In genomic region chr17:83086197-83086880, GRCh38 we compare ENCODE assay signal across 17 cellular contexts. TPM values are rescaled to one million over a fixed set of nuclear protein-coding genes. Genes with fewer than 3 reads are reported as not detected.
A peak's percentile ranks its signal among the peaks of the same experiment; 100 is the strongest.
DNase-seq lines count a peak whose midpoint lies in the region; FAIRE-seq and TF ChIP-seq lines count a peak whose summit lies in the region.
"Had no signal": no experiment of that assay in that cellular context is flagged by ENCODE, and none has a peak within 500 bp of the region (broad histone marks: within the 10 kb centered on the region; RNA-seq: fewer than 3 reads in every experiment).

No MANE protein-coding gene starts in this region.

- H3K4me1 Mint-ChIP-seq in CD14-positive monocyte (peaks cover 80% of the 10 kb centered on the region), endodermal cell (peaks cover 2% of the 10 kb centered on the region)

- H4K12ac ChIP-seq in trophoblast cell (ENCODE audit: low read depth, low read length) = no peak overlapping the region

- H2BK12ac ChIP-seq in trophoblast cell (ENCODE audit: low read length) = no peak overlapping the region

- H3K36me3 ChIP-seq in SJCRH30 = peaks cover 42% of the 10 kb centered on the region
- no peaks in the 10 kb centered on the region for H3K36me3 ChIP-seq in endodermal cell (ENCODE audit: control insufficient read depth, insufficient read depth, low read length)
- peaks cover 40 to 42% of the 10 kb centered on the region in 2 experiments for H3K36me3 ChIP-seq in trophoblast cell (ENCODE audit: control insufficient read depth in 1 of 2, insufficient read depth in 2 of 2, low read length in 2 of 2)
- H3K36me3 ChIP-seq in small intestine (ENCODE audit: control insufficient read depth in 2 of 2, insufficient read depth in 2 of 2, low read length in 2 of 2) = peaks cover 0 to 11% of the 10 kb centered on the region in 2 donors

- H3K27me3 ChIP-seq in SJCRH30 (no peaks in the 10 kb centered on the region), endodermal cell (ENCODE audit: control insufficient read depth, insufficient read depth, low read length, poor library complexity, severe bottlenecking) (peaks cover 23% of the 10 kb centered on the region), trophoblast cell (ENCODE audit: insufficient read depth, low read length) (no peaks in the 10 kb centered on the region), small intestine (ENCODE audit: control insufficient read depth in 2 of 2, insufficient read depth in 2 of 2, low read length in 2 of 2) (no peaks in the 10 kb centered on the region)

- peaks cover 0 to 9% (median 0%) of the 10 kb centered on the region in 3 donors for H3K27me3 Mint-ChIP-seq in CD14-positive monocyte (ENCODE audit: low read depth in 3 of 3)
- H3K27me3 Mint-ChIP-seq in endodermal cell (ENCODE audit: insufficient read depth) = peaks cover 19% of the 10 kb centered on the region
- H3K27me3 Mint-ChIP-seq: activated CD4-positive, alpha-beta T cell treated with anti-CD3 and anti-CD28 coated beads, Interleukin-2, amount 10 ng/mL, durations not matched to agents 24 days and 14 days had no signal

- H3K4me1 ChIP-seq in SJCRH30 (peaks cover 74% of the 10 kb centered on the region), endodermal cell (ENCODE audit: control insufficient read depth, insufficient read depth, low read length) (no peaks in the 10 kb centered on the region), trophoblast cell (ENCODE audit: control insufficient read depth in 1 of 2, insufficient read depth in 2 of 2, low read length in 2 of 2) (peaks cover 76 to 88% of the 10 kb centered on the region in 2 experiments), small intestine (ENCODE audit: control insufficient read depth in 2 of 2, insufficient read depth in 1 of 2, low read depth in 1 of 2, low read length in 1 of 2) (peaks cover 18 to 26% of the 10 kb centered on the region in 2 donors)

- H3K27ac ChIP-seq in SJCRH30 (peak overlapping the region; percentile 95), endodermal cell (ENCODE audit: low read depth, low read length) (no peak overlapping the region), trophoblast cell (ENCODE audit: low read depth, low read length) (peak overlapping the region; percentile 59), small intestine (ENCODE audit: low read depth in 1 of 2, low read length in 1 of 2) (no peak overlapping the region)

- H4K91ac ChIP-seq in trophoblast cell (ENCODE audit: low read depth, low read length) = peak overlapping the region; percentile 23

- TF ChIP-seq CTCF in CD14-positive monocyte (IDR thresholded peaks at IDR 0.05) (no peak), endodermal cell (conservative IDR thresholded peaks at IDR 0.05) (no peak)

- H3K9me3 ChIP-seq in SJCRH30 (replicated peaks) (no peaks in the 10 kb centered on the region), endodermal cell (ENCODE audit: control insufficient read depth, low read length) (no peaks in the 10 kb centered on the region), trophoblast cell (ENCODE audit: insufficient read depth, low read depth, low read length) (no peaks in the 10 kb centered on the region), small intestine (ENCODE audit: control insufficient read depth, low read depth) (no peaks in the 10 kb centered on the region)

- H3K23ac ChIP-seq in trophoblast cell (ENCODE audit: low read length) = no peak overlapping the region

- H3K36me3 Mint-ChIP-seq in CD14-positive monocyte = peaks cover 70 to 84% of the 10 kb centered on the region in 2 donors
- no peaks in the 10 kb centered on the region for H3K36me3 Mint-ChIP-seq in endodermal cell (ENCODE audit: low read depth)

- H3K9me3 Mint-ChIP-seq in CD14-positive monocyte (peaks cover 0 to 2% (median 0%) of the 10 kb centered on the region in 7 donors), endodermal cell (no peaks in the 10 kb centered on the region)
- H3K9me3 Mint-ChIP-seq: activated CD4-positive, alpha-beta T cell treated with anti-CD3 and anti-CD28 coated beads, Interleukin-2, amount 10 ng/mL, durations not matched to agents 24 days and 14 days; activated T-cell treated with anti-CD3 and anti-CD28 coated beads, Interleukin-2, amount 50 U/mL, for 4 hours; stimulated activated naive CD8-positive, alpha-beta T cell treated with anti-CD3 and anti-CD28 coated beads, Interleukin-15, amount 100 ng/mL, for 72 hours had no signal

- peak overlapping the region; percentile 18 for H3K18ac ChIP-seq in trophoblast cell (ENCODE audit: low read length)

- peak overlapping the region; percentile 35 for H2BK120ac ChIP-seq in trophoblast cell (ENCODE audit: insufficient read depth, low read length, poor library complexity)

- WGBS in endodermal cell (ENCODE audit: insufficient coverage in 1 of 2, insufficient read length in 1 of 2), 2 experiments = 93 to 100% methylated on average over 9 to 18 of the region's 18 CpGs
- WGBS in trophoblast cell (ENCODE audit: extremely low coverage, insufficient coverage, insufficient read length) = no CpG with 5 or more reads among the region's 18 CpGs
- WGBS in small intestine, 3 donors = 76 to 81% (median 81%) methylated on average over 18 of the region's 18 CpGs

- H2AK5ac ChIP-seq in trophoblast cell (ENCODE audit: low read length) = no peak overlapping the region

- H3K4me3 Mint-ChIP-seq in CD14-positive monocyte (no peak overlapping the region), endodermal cell (no peak overlapping the region)
- H3K4me3 Mint-ChIP-seq: activated CD4-positive, alpha-beta T cell treated with anti-CD3 and anti-CD28 coated beads, Interleukin-2, amount 10 ng/mL, durations not matched to agents 24 days and 14 days; activated T-cell treated with anti-CD3 and anti-CD28 coated beads, Interleukin-2, amount 50 U/mL, for 4 hours; stimulated activated naive CD8-positive, alpha-beta T cell treated with anti-CD3 and anti-CD28 coated beads, Interleukin-15, amount 100 ng/mL, for 72 hours had no signal

- intact Hi-C loops in CD14-positive monocyte (cut with micrococcal nuclease) = no loop called here

- H3K79me1 ChIP-seq in trophoblast cell (ENCODE audit: low read length) = peaks cover 38% of the 10 kb centered on the region

- H3K4me3 ChIP-seq in SJCRH30 = no peak overlapping the region; the same call in 1 of the 2 replicates
- no peak overlapping the region for H3K4me3 ChIP-seq in endodermal cell (ENCODE audit: low read length)
- H3K4me3 ChIP-seq in trophoblast cell (ENCODE audit: low read depth, low read length) = no peak overlapping the region
- H3K4me3 ChIP-seq in small intestine (ENCODE audit: low read depth in 1 of 2, low read length in 2 of 2) = no peak overlapping the region

- H3K4me2 ChIP-seq in trophoblast cell (ENCODE audit: low read length) = no peak overlapping the region

- FAIRE-seq in small intestine (lab: Jason Lieb, UNC) = no peak

- H3K79me2 ChIP-seq in trophoblast cell (ENCODE audit: control insufficient read depth, insufficient read depth, low read length, poor library complexity) = peaks cover 51% of the 10 kb centered on the region

- peak overlapping the region; percentile 21 for H4K8ac ChIP-seq in trophoblast cell (ENCODE audit: low read depth, low read length)

- H3K14ac ChIP-seq in trophoblast cell (ENCODE audit: low read length) = peak overlapping the region; percentile 48

- no peak overlapping the region for H2AFZ ChIP-seq in trophoblast cell (ENCODE audit: insufficient read depth, low read length, poor library complexity)

- H2BK5ac ChIP-seq in trophoblast cell (ENCODE audit: low read depth, low read length, poor library complexity) = peak overlapping the region; percentile 35

- H3K9ac ChIP-seq in endodermal cell (ENCODE audit: extremely low read depth, low read length, poor library complexity, severe bottlenecking) = no peak overlapping the region
- H3K9ac ChIP-seq in trophoblast cell (ENCODE audit: low read length) = no peak overlapping the region

- DNase-seq in CD14-positive monocyte (ENCODE audit: low spot score) (no peak), SJCRH30 (peak; percentile 91), endodermal cell (no peak), trophoblast cell (peak; percentile 30 to 54), SIG-M5 treated with dmso at 0.1 percent for 504 hours (lab: John Stamatoyannopoulos, UW; ENCODE audit: unreplicated experiment) (no peak), SKM-1 treated with dmso at 0.1 percent for 144 hours (lab: John Stamatoyannopoulos, UW; ENCODE audit: unreplicated experiment) (no peak), small intestine (no peak), DMS53 treated with DMSO at 0.1 percent for 48 hours (lab: John Stamatoyannopoulos, UW; ENCODE audit: unreplicated experiment) (no peak)
- DNase-seq: activated CD4-positive, alpha-beta T cell treated with anti-CD3 and anti-CD28 coated beads, Interleukin-2, amount 10 ng/mL, durations not matched to agents 24 days and 14 days; activated T-cell treated with anti-CD3 and anti-CD28 coated beads, Interleukin-2, amount 50 U/mL, for 4 hours; anterior cingulate cortex; DMS79 treated with DMSO at 0.1 percent for 48 hours; hypothalamus; left cardiac atrium; NCI-H1436 treated with DMSO at 0.1 percent for 48 hours; NCI-H226; stimulated activated naive CD8-positive, alpha-beta T cell treated with anti-CD3 and anti-CD28 coated beads, Interleukin-15, amount 100 ng/mL, for 72 hours had no signal

- peak overlapping the region; percentile 81 for H3K4ac ChIP-seq in trophoblast cell (ENCODE audit: low read depth, low read length)

- H3K27ac Mint-ChIP-seq in CD14-positive monocyte (peak overlapping the region in 4 of 7 donors; percentile 20 to 50 (median 28)), endodermal cell (peak overlapping the region; percentile 83)
- H3K27ac Mint-ChIP-seq: activated CD4-positive, alpha-beta T cell treated with anti-CD3 and anti-CD28 coated beads, Interleukin-2, amount 10 ng/mL, durations not matched to agents 24 days and 14 days; stimulated activated naive CD8-positive, alpha-beta T cell treated with anti-CD3 and anti-CD28 coated beads, Interleukin-15, amount 100 ng/mL, for 72 hours had no signal

RNA-seq across cellular contexts. Expression of gene METRNL, which starts 6.9 kb away (rescaled TPM):
- polyA plus RNA-seq in CD14-positive monocyte (10 to 100 TPM; 13.1 to 29.8 TPM), small intestine (100 to 1,000 TPM in 2 of 3 donors, 10 to 100 TPM in 1; 64.4 to 118 (median 112) TPM)
- 46.2 and 49.7 TPM in 2 replicates for total RNA-seq in SJCRH30 (2014; rRNA removed; shearing (Covaris generic))
- 10 to 100 TPM in 1 of 2 donors, 1 to 10 TPM in 1; 7.3 to 10.3 TPM for total RNA-seq in endodermal cell
- 17.8 TPM for polyA plus RNA-seq in endodermal cell (2013, experiment 1 of 2)
- polyA plus RNA-seq in endodermal cell (2013, experiment 2 of 2) = 16.6 TPM
- polyA plus RNA-seq in trophoblast cell (2013) = 73.5 and 78.5 TPM in 2 replicates

Comparison
In these comparisons a context has a peak if more than half of its experiments do, and no peak if none do; other contexts are left out.
1. DNase-seq: peak in SJCRH30 (2 of 2) and trophoblast cell (2 of 2); none in CD14-positive monocyte (single experiment), endodermal cell (single experiment), SIG-M5 treated with dmso at 0.1 percent for 504 hours (single experiment), SKM-1 treated with dmso at 0.1 percent for 144 hours (single experiment), small intestine (single experiment) and DMS53 treated with DMSO at 0.1 percent for 48 hours (single experiment).
2. H3K27ac ChIP-seq: peak in SJCRH30 (single experiment) and trophoblast cell (single experiment); none in endodermal cell (single experiment) and small intestine (0 of 2).